8 cellular contexts compared by ENCODE assay signal in genomic region chr7:148084138-148084537, GRCh38.
DNase-seq lines count a peak whose midpoint lies in the region; ATAC-seq, FAIRE-seq and TF ChIP-seq lines count a peak whose summit lies in the region.

No MANE protein-coding gene starts in this region.

- DNase-seq in D721Med (ENCODE audit: insufficient read length, low spot score): no peak
- DNase-seq in NAMALWA (ENCODE audit: low spot score): peak; percentile 79
- peak; percentile 84 for DNase-seq in SK-MEL-5 (ENCODE audit: low read depth, low spot score)
- peak; percentile 35 for DNase-seq in fibroblast of mammary gland (ENCODE audit: low read depth)
- DNase-seq in nucleus accumbens (lab: John Stamatoyannopoulos, UW): peak in 50 of 56 donors; percentile 3 to 87 (median 54)
- no peak for DNase-seq in GM19240 (ENCODE audit: insufficient read length, low spot score)

- peak; percentile 89 for TF ChIP-seq CTCF in D721Med (IDR thresholded peaks at IDR 0.05; ENCODE audit: insufficient read depth, missing control alignments)
- peak; percentile 50 for TF ChIP-seq CTCF in fibroblast of mammary gland (conservative IDR thresholded peaks at IDR 0.05; ENCODE audit: control insufficient read depth, insufficient read depth, low read depth, low read length)

- FAIRE-seq in D721Med (lab: Jason Lieb, UNC): peak; percentile 74

- in situ Hi-C loops in SK-MEL-5 (cut with HindIII; ENCODE audit: low pct_unique_long_range_greater_than_20kb, low sequenced_read_pairs): no loop called here

- peak; percentile 55 for ATAC-seq in GM21423 (IDR thresholded peaks at IDR 0.05; ENCODE audit: unreplicated experiment)
- ATAC-seq in HG02981 (IDR thresholded peaks at IDR 0.05; ENCODE audit: unreplicated experiment): no peak

- no peak overlapping the region for H3K4me3 ChIP-seq in fibroblast of mammary gland (ENCODE audit: control insufficient read depth, low read depth, low read length)

Comparison
In these comparisons a context has a peak if more than half of its experiments do, and no peak if none do; other contexts are left out.
1. DNase-seq: peak in NAMALWA (single experiment), SK-MEL-5 (single experiment), fibroblast of mammary gland (single experiment) and nucleus accumbens (50 of 56); none in D721Med (single experiment) and GM19240 (single experiment).